ENCODE assay signal across 13 cellular contexts in the genomic region with DNA sequence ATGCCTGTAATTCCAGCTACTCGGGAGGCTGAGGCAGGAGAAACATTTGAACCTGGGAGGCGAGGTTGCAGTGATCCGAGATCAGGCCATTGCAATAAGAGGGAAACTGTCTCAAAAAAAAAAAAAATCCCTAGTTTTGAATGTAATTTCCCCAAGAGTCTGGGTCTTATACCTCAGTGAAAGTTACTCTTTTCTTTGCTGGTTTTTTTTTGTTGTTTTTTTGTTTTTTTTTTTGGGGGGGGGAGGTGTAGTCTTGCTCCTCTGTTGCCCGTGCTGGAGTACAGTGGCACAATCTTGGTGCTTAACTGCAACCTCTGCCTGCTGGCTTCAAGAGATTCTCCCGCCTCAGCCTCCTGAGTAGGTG.
"Had no signal": no experiment of that assay in that cellular context is flagged by ENCODE, and none has a peak within 500 bp of the region (broad histone marks: within the 10 kb centered on the region; RNA-seq: fewer than 3 reads in every experiment).

No MANE protein-coding gene starts in this region.

- FAIRE-seq: frontal cortex, keratinocyte, pancreas had no signal

- DNase-seq: activated CD4-positive, alpha-beta T cell treated with anti-CD3 and anti-CD28 coated beads, Interleukin-2, amount 10 ng/mL, durations not matched to agents 7 days and 5 days; activated CD8-positive, alpha-beta T cell treated with anti-CD3 and anti-CD28 coated beads, Interleukin-2, amount 10 ng/mL, durations not matched to agents 7 days and 5 days; activated gamma-delta T cell treated with Interleukin-2 at 50 U/mL for 16 hours; aorta; natural killer cell; pancreas; stimulated activated CD4-positive, alpha-beta T cell treated with anti-CD3 and anti-CD28 coated beads, Interleukin-4, amount 100 ng/mL, for 24 hours; stimulated activated naive B cell treated with anti-CD40 and anti-IgM and Interleukin-4, amounts not matched to agents 10 μg/mL and 1 μg/mL and 100 μg/mL, for 72 hours had no signal

- H3K36me3 Mint-ChIP-seq: natural killer cell had no signal

- ATAC-seq: activated CD8-positive, alpha-beta T cell treated with anti-CD3 and anti-CD28 coated beads, Interleukin-2, amount 10 ng/mL, durations not matched to agents 7 days and 5 days; natural killer cell; sciatic nerve had no signal

- H3K27ac Mint-ChIP-seq: natural killer cell had no signal

- H3K27me3 ChIP-seq: pancreas had no signal

- H3K9me3 ChIP-seq: pancreas had no signal

- H3K4me3 ChIP-seq: coronary artery, pancreas had no signal

- H3K4me3 Mint-ChIP-seq: activated CD4-positive, alpha-beta T cell treated with anti-CD3 and anti-CD28 coated beads, Interleukin-2, amount 10 ng/mL, durations not matched to agents 7 days and 5 days; activated CD8-positive, alpha-beta T cell treated with anti-CD3 and anti-CD28 coated beads, Interleukin-2, amount 10 ng/mL, durations not matched to agents 7 days and 5 days; natural killer cell; stimulated activated naive B cell treated with anti-CD40 and anti-IgM and Interleukin-4, amounts not matched to agents 10 μg/mL and 1 μg/mL and 100 μg/mL, for 72 hours had no signal

- H3K27ac ChIP-seq: coronary artery had no signal

- H3K27me3 Mint-ChIP-seq: activated CD4-positive, alpha-beta T cell treated with anti-CD3 and anti-CD28 coated beads, Interleukin-2, amount 10 ng/mL, durations not matched to agents 7 days and 5 days; central memory CD8-positive, alpha-beta T cell; stimulated activated naive B cell treated with anti-CD40 and anti-IgM and Interleukin-4, amounts not matched to agents 10 μg/mL and 1 μg/mL and 100 μg/mL, for 72 hours had no signal

- H3K9me3 Mint-ChIP-seq: activated CD4-positive, alpha-beta T cell treated with anti-CD3 and anti-CD28 coated beads, Interleukin-2, amount 10 ng/mL, durations not matched to agents 7 days and 5 days; central memory CD8-positive, alpha-beta T cell; natural killer cell; stimulated activated naive B cell treated with anti-CD40 and anti-IgM and Interleukin-4, amounts not matched to agents 10 μg/mL and 1 μg/mL and 100 μg/mL, for 72 hours had no signal

- H3K36me3 ChIP-seq: pancreas had no signal
